Comparison of ENCODE assay signal across 10 cellular contexts in genomic region chr6:53199156-53199555, GRCh38. TPM values are rescaled to one million over a fixed set of nuclear protein-coding genes. Genes with fewer than 3 reads are reported as not detected.
DNase-seq lines count a peak whose midpoint lies in the region; ATAC-seq and TF ChIP-seq lines count a peak whose summit lies in the region.
"Had no signal": no experiment of that assay in that cellular context is flagged by ENCODE, and none has a peak within 500 bp of the region (broad histone marks: within the 10 kb centered on the region; RNA-seq: fewer than 3 reads in every experiment).

No MANE protein-coding gene starts in this region.

- no peak for TF ChIP-seq CTCF in activated CD8-positive, alpha-beta T cell treated with anti-CD3 and anti-CD28 coated beads for 36 hours (IDR thresholded peaks at IDR 0.05)

- DNase-seq in middle frontal gyrus (ENCODE audit: extremely low spot score, low spot score) (no peak), DMS153 (lab: John Stamatoyannopoulos, UW) (no peak)
- DNase-seq in activated CD8-positive, alpha-beta T cell treated with anti-CD3 and anti-CD28 coated beads for 36 hours, result no peak
- DNase-seq: endodermal cell had no signal

- no peak overlapping the region for H3K4me3 Mint-ChIP-seq in stimulated activated memory B cell treated with anti-CD40 and anti-IgM and Interleukin-4, amounts not matched to agents 10 μg/mL and 1 μg/mL and 100 μg/mL, for 72 hours
- H3K4me3 Mint-ChIP-seq in activated CD8-positive, alpha-beta T cell treated with anti-CD3 and anti-CD28 coated beads for 36 hours, result no peak overlapping the region
- H3K4me3 Mint-ChIP-seq: endodermal cell had no signal

- POLR2A ChIA-PET in activated CD8-positive, alpha-beta T cell treated with anti-CD3 and anti-CD28 coated beads for 36 hours (lab: Charles Lee), result no interaction called here

- no peaks in the 10 kb centered on the region for H3K36me3 Mint-ChIP-seq in stimulated activated memory B cell treated with anti-CD40 and anti-IgM and Interleukin-4, amounts not matched to agents 10 μg/mL and 1 μg/mL and 100 μg/mL, for 72 hours
- H3K36me3 Mint-ChIP-seq in activated CD8-positive, alpha-beta T cell treated with anti-CD3 and anti-CD28 coated beads for 36 hours (ENCODE audit: low read depth), result no peaks in the 10 kb centered on the region

- H3K27ac Mint-ChIP-seq in stimulated activated memory B cell treated with anti-CD40 and anti-IgM and Interleukin-4, amounts not matched to agents 10 μg/mL and 1 μg/mL and 100 μg/mL, for 72 hours, result peak overlapping the region; percentile 3
- no peak overlapping the region for H3K27ac Mint-ChIP-seq in activated CD8-positive, alpha-beta T cell treated with anti-CD3 and anti-CD28 coated beads for 36 hours
- H3K27ac Mint-ChIP-seq: activated naive CD4-positive, alpha-beta T cell treated with anti-CD3 and anti-CD28 coated beads, Interleukin-2, amount 50 U/mL, for 72 hours; endodermal cell had no signal

- CTCF ChIA-PET in activated CD8-positive, alpha-beta T cell treated with anti-CD3 and anti-CD28 coated beads for 36 hours (lab: Charles Lee), result no interaction called here

- H3K9me3 Mint-ChIP-seq in stimulated activated memory B cell treated with anti-CD40 and anti-IgM and Interleukin-4, amounts not matched to agents 10 μg/mL and 1 μg/mL and 100 μg/mL, for 72 hours, result peaks cover 6% of the 10 kb centered on the region
- H3K9me3 Mint-ChIP-seq in activated CD8-positive, alpha-beta T cell treated with anti-CD3 and anti-CD28 coated beads for 36 hours, result no peaks in the 10 kb centered on the region
- H3K9me3 Mint-ChIP-seq: activated naive CD4-positive, alpha-beta T cell treated with anti-CD3 and anti-CD28 coated beads, Interleukin-2, amount 50 U/mL, for 72 hours; endodermal cell had no signal

- no peaks in the 10 kb centered on the region for H3K27me3 Mint-ChIP-seq in stimulated activated memory B cell treated with anti-CD40 and anti-IgM and Interleukin-4, amounts not matched to agents 10 μg/mL and 1 μg/mL and 100 μg/mL, for 72 hours
- no peaks in the 10 kb centered on the region for H3K27me3 Mint-ChIP-seq in activated CD8-positive, alpha-beta T cell treated with anti-CD3 and anti-CD28 coated beads for 36 hours

- intact Hi-C loops in activated CD8-positive, alpha-beta T cell treated with anti-CD3 and anti-CD28 coated beads for 36 hours (cut with micrococcal nuclease), result no loop called here

- ATAC-seq in GM19035 (IDR thresholded peaks at IDR 0.05; ENCODE audit: unreplicated experiment) (peak; percentile 73), HG02623 (IDR thresholded peaks at IDR 0.05; ENCODE audit: unreplicated experiment) (peak; percentile 95), HG03520 (IDR thresholded peaks at IDR 0.05; ENCODE audit: unreplicated experiment) (peak; percentile 95)
- peak; percentile 97 for ATAC-seq in stimulated activated memory B cell treated with anti-CD40 and anti-IgM and Interleukin-4, amounts not matched to agents 10 μg/mL and 1 μg/mL and 100 μg/mL, for 72 hours
- ATAC-seq in activated CD8-positive, alpha-beta T cell treated with anti-CD3 and anti-CD28 coated beads for 36 hours, result no peak
- ATAC-seq: activated naive CD4-positive, alpha-beta T cell treated with anti-CD3 and anti-CD28 coated beads, Interleukin-2, amount 50 U/mL, for 72 hours had no signal

- H3K4me1 Mint-ChIP-seq in stimulated activated memory B cell treated with anti-CD40 and anti-IgM and Interleukin-4, amounts not matched to agents 10 μg/mL and 1 μg/mL and 100 μg/mL, for 72 hours, result peaks cover 60% of the 10 kb centered on the region
- H3K4me1 Mint-ChIP-seq in activated CD8-positive, alpha-beta T cell treated with anti-CD3 and anti-CD28 coated beads for 36 hours (ENCODE audit: low read depth), result peaks cover 10% of the 10 kb centered on the region

RNA-seq across cellular contexts. Expression of gene GCM1, which starts 50.5 kb away (rescaled TPM):
- not detected for total RNA-seq in activated CD8-positive, alpha-beta T cell treated with anti-CD3 and anti-CD28 coated beads for 36 hours
- total RNA-seq: endodermal cell, kidney epithelial cell had no signal
